8 cellular contexts compared by ENCODE assay signal in genomic region chr1:201450721-201451291, GRCh38. TPM values are rescaled to one million over a fixed set of nuclear protein-coding genes. Genes with fewer than 3 reads are reported as not detected.
DNase-seq lines count a peak whose midpoint lies in the region; TF ChIP-seq lines count a peak whose summit lies in the region.

No MANE protein-coding gene starts in this region.

- POLR2A ChIA-PET in BJ (lab: Charles Lee) = no interaction called here
- POLR2A ChIA-PET in activated CD4-positive, alpha-beta memory T cell treated with anti-CD3 and anti-CD28 coated beads for 36 hours (lab: Charles Lee) = no interaction called here

- H3K4me1 Mint-ChIP-seq in endothelial cell (ENCODE audit: unreplicated experiment) (peaks cover 32% of the 10 kb centered on the region), nephron progenitor cell (peaks cover 72% of the 10 kb centered on the region)
- H3K4me1 Mint-ChIP-seq in activated CD4-positive, alpha-beta memory T cell treated with anti-CD3 and anti-CD28 coated beads for 36 hours (ENCODE audit: low read depth) = peaks cover 11% of the 10 kb centered on the region

- H3K27me3 Mint-ChIP-seq in endothelial cell (ENCODE audit: unreplicated experiment) = peaks cover 7% of the 10 kb centered on the region
- H3K27me3 Mint-ChIP-seq in nephron progenitor cell (ENCODE audit: low read depth, poor library complexity) = peaks cover 59% of the 10 kb centered on the region
- H3K27me3 Mint-ChIP-seq in activated CD4-positive, alpha-beta memory T cell treated with anti-CD3 and anti-CD28 coated beads for 36 hours = peaks cover 14% of the 10 kb centered on the region

- H3K27ac Mint-ChIP-seq in endothelial cell (ENCODE audit: unreplicated experiment) (no peak overlapping the region), nephron progenitor cell (no peak overlapping the region)
- H3K27ac Mint-ChIP-seq in activated CD4-positive, alpha-beta memory T cell treated with anti-CD3 and anti-CD28 coated beads for 36 hours = no peak overlapping the region

- no peaks in the 10 kb centered on the region for H3K27me3 ChIP-seq in BJ (ENCODE audit: control insufficient read depth, insufficient read depth, low read length)

- DNase-seq in BJ (ENCODE audit: low read depth) (peak; percentile 32), NCI-H226 (peak; percentile 82), endothelial cell (ENCODE audit: low spot score) (peak; percentile 69), nephron progenitor cell (peak; percentile 72), NCI-H345 treated with DMSO at 0.1 percent for 48 hours (lab: John Stamatoyannopoulos, UW; ENCODE audit: unreplicated experiment) (no peak), SHP77 (lab: John Stamatoyannopoulos, UW) (no peak)
- no peak for DNase-seq in activated CD4-positive, alpha-beta memory T cell treated with anti-CD3 and anti-CD28 coated beads for 36 hours
- no peak for DNase-seq in activated naive CD4-positive, alpha-beta T cell (lab: John Stamatoyannopoulos, UW)

- H3K9me3 Mint-ChIP-seq in endothelial cell (ENCODE audit: unreplicated experiment) = no peaks in the 10 kb centered on the region
- H3K9me3 Mint-ChIP-seq in nephron progenitor cell = no peaks in the 10 kb centered on the region
- H3K9me3 Mint-ChIP-seq in activated CD4-positive, alpha-beta memory T cell treated with anti-CD3 and anti-CD28 coated beads for 36 hours = no peaks in the 10 kb centered on the region

- TF ChIP-seq CTCF in BJ (IDR thresholded peaks at IDR 0.05; ENCODE audit: insufficient read depth, low read depth, low read length) = no peak
- TF ChIP-seq CTCF in endothelial cell (IDR thresholded peaks at IDR 0.05; ENCODE audit: unreplicated experiment) = no peak
- no peak for TF ChIP-seq CTCF in nephron progenitor cell (IDR thresholded peaks at IDR 0.05)

- CTCF ChIA-PET in BJ (lab: Yijun Ruan, JAX) = interaction anchor here (1.0 to 9.2 kb wide), 6 partner anchors 12 to 61 kb away, joined by 3 to 132 read pairs (median 78); partner anchors contain the start of gene CSRP1
- CTCF ChIA-PET in activated CD4-positive, alpha-beta memory T cell treated with anti-CD3 and anti-CD28 coated beads for 36 hours (lab: Charles Lee) = interaction anchor here (1.0 to 5.7 kb wide), 6 partner anchors 12 to 62 kb away, joined by 3 to 127 read pairs (median 5); no protein-coding TSS in a partner anchor

- H3K36me3 Mint-ChIP-seq in endothelial cell (ENCODE audit: low read depth, unreplicated experiment) (no peaks in the 10 kb centered on the region), nephron progenitor cell (ENCODE audit: low read depth) (no peaks in the 10 kb centered on the region)
- H3K36me3 Mint-ChIP-seq in activated CD4-positive, alpha-beta memory T cell treated with anti-CD3 and anti-CD28 coated beads for 36 hours = no peaks in the 10 kb centered on the region

- H3K4me3 Mint-ChIP-seq in endothelial cell (ENCODE audit: unreplicated experiment) (no peak overlapping the region), nephron progenitor cell (no peak overlapping the region)
- H3K4me3 Mint-ChIP-seq in activated CD4-positive, alpha-beta memory T cell treated with anti-CD3 and anti-CD28 coated beads for 36 hours = no peak overlapping the region

- H3K36me3 ChIP-seq in BJ (ENCODE audit: control insufficient read depth, insufficient read depth, low read length) = no peaks in the 10 kb centered on the region

- intact Hi-C loops in activated CD4-positive, alpha-beta memory T cell treated with anti-CD3 and anti-CD28 coated beads for 36 hours (cut with micrococcal nuclease) = no loop called here

- no peak overlapping the region for H3K4me3 ChIP-seq in BJ (ENCODE audit: low read depth, low read length)

RNA-seq across cellular contexts. Expression of gene PHLDA3, which starts 18.2 kb away (rescaled TPM):
- polyA plus RNA-seq in BJ (2011; rRNA removed) = 87.3 and 130 TPM in 2 replicates
- polyA minus RNA-seq in BJ (2011; rRNA and poly(A)+ RNA removed) = 30.1 and 35.4 TPM in 2 replicates
- total RNA-seq in endothelial cell (ENCODE audit: unreplicated experiment) = 25.0 TPM
- 1 to 10 TPM; 3.4 to 4.1 TPM for total RNA-seq in activated CD4-positive, alpha-beta memory T cell treated with anti-CD3 and anti-CD28 coated beads for 36 hours

RNA-seq across cellular contexts. Expression of gene TNNI1, which starts 29.3 kb away (rescaled TPM):
- polyA plus RNA-seq in BJ (2011; rRNA removed) = 0.17 TPM in 1 of 2 replicates, not detected in the other
- polyA minus RNA-seq in BJ (2011; rRNA and poly(A)+ RNA removed) = not detected in 2 replicates
- not detected for total RNA-seq in endothelial cell (ENCODE audit: unreplicated experiment)
- not detected for total RNA-seq in activated CD4-positive, alpha-beta memory T cell treated with anti-CD3 and anti-CD28 coated beads for 36 hours

RNA-seq across cellular contexts. Expression of gene LAD1, which starts 51.7 kb away (rescaled TPM):
- not detected in 2 replicates for polyA plus RNA-seq in BJ (2011; rRNA removed)
- not detected in 2 replicates for polyA minus RNA-seq in BJ (2011; rRNA and poly(A)+ RNA removed)
- 0.59 TPM for total RNA-seq in endothelial cell (ENCODE audit: unreplicated experiment)
- not detected for total RNA-seq in activated CD4-positive, alpha-beta memory T cell treated with anti-CD3 and anti-CD28 coated beads for 36 hours

RNA-seq across cellular contexts. Expression of gene CSRP1, which starts 56.1 kb away (rescaled TPM):
- 720 and 957 TPM in 2 replicates for polyA plus RNA-seq in BJ (2011; rRNA removed)
- 475 and 544 TPM in 2 replicates for polyA minus RNA-seq in BJ (2011; rRNA and poly(A)+ RNA removed)
- total RNA-seq in endothelial cell (ENCODE audit: unreplicated experiment) = 111 TPM
- total RNA-seq in activated CD4-positive, alpha-beta memory T cell treated with anti-CD3 and anti-CD28 coated beads for 36 hours = 10 to 100 TPM; 48.4 to 51.8 TPM

Comparison
In these comparisons a context has a peak if more than half of its experiments do, and no peak if none do; other contexts are left out.
1. DNase-seq: peak in BJ (single experiment), NCI-H226 (single experiment), endothelial cell (single experiment) and nephron progenitor cell (single experiment); none in NCI-H345 treated with DMSO at 0.1 percent for 48 hours (single experiment), SHP77 (0 of 2), activated CD4-positive, alpha-beta memory T cell treated with anti-CD3 and anti-CD28 coated beads for 36 hours (single experiment) and activated naive CD4-positive, alpha-beta T cell (0 of 4).